ENCODE assay signal across 1 cellular context in genomic region chr1:110070282-110070967, GRCh38.
TF ChIP-seq lines count a peak whose summit lies in the region.

TSS of gene ALX3 (minus strand) at chr1:110070672. CDS start at chr1:110070612, 60 bp downstream.

TF ChIP-seq in H1, 55 proteins besides CTCF, POLR2A, EP300 and RAD21 (continued from another document):
- TF ChIP-seq MAX (IDR thresholded peaks at IDR 0.05): 0 out of 2 replicates have a peak, but pooled peaks have one; percentile 9
- peak; percentile 22 for TF ChIP-seq CTBP2 (IDR thresholded peaks at IDR 0.05; ENCODE audit: borderline replicate concordance, insufficient read depth, insufficient read length, low read length)
- TF ChIP-seq POLR2AphosphoS5 (IDR thresholded peaks at IDR 0.05; ENCODE audit: low read depth, low read length): no peak
- TF ChIP-seq SUZ12 (IDR thresholded peaks at IDR 0.05; ENCODE audit: low read length): peak; percentile 8; the same call in 1 of the 2 replicates
- TF ChIP-seq PHF8 (conservative IDR thresholded peaks at IDR 0.05; ENCODE audit: low read depth, low read length): no peak
- no peak for TF ChIP-seq TEAD4 (IDR thresholded peaks at IDR 0.05; ENCODE audit: low read depth, low read length)
- TF ChIP-seq HDAC6 (IDR thresholded peaks at IDR 0.05; ENCODE audit: low read depth, low read length): no peak
- no peak for TF ChIP-seq TAF1 (IDR thresholded peaks at IDR 0.05; ENCODE audit: low read depth, low read length)
- TF ChIP-seq EGR1 (IDR thresholded peaks at IDR 0.05; ENCODE audit: borderline replicate concordance, low read depth, low read length): no peak
- TF ChIP-seq RNF2 (IDR thresholded peaks at IDR 0.05; ENCODE audit: borderline replicate concordance, low read depth, low read length, missing control alignments, poor library complexity, severe bottlenecking): peak; percentile 16
- TF ChIP-seq KDM4A (IDR thresholded peaks at IDR 0.05; ENCODE audit: low read depth, low read length, severe bottlenecking): peak; percentile 86
- no peak for TF ChIP-seq SP4 (IDR thresholded peaks at IDR 0.05; ENCODE audit: low read length)
- no peak for TF ChIP-seq SRF (IDR thresholded peaks at IDR 0.05; ENCODE audit: low read depth, low read length)
- TF ChIP-seq TAF7 (optimal IDR thresholded peaks at IDR 0.05; ENCODE audit: borderline replicate concordance, low read depth, low read length): no peak
- no peak for TF ChIP-seq TBP (IDR thresholded peaks at IDR 0.05; ENCODE audit: low read depth, low read length)
- peak; percentile 18; the same call in 1 of the 2 replicates for TF ChIP-seq USF2 (IDR thresholded peaks at IDR 0.05; ENCODE audit: low read length)
- TF ChIP-seq ZNF274 (IDR thresholded peaks at IDR 0.05; ENCODE audit: borderline replicate concordance, extremely low read depth, low read length): no peak
- no peak for TF ChIP-seq RBBP5 (IDR thresholded peaks at IDR 0.05; ENCODE audit: borderline replicate concordance, low read depth, low read length)
- no peak for TF ChIP-seq GTF2F1 (IDR thresholded peaks at IDR 0.05; ENCODE audit: borderline replicate concordance, low read depth, low read length)
- TF ChIP-seq YY1 (IDR thresholded peaks at IDR 0.05; ENCODE audit: low read depth, low read length): no peak
- no peak for TF ChIP-seq JUN (IDR thresholded peaks at IDR 0.05; ENCODE audit: low read depth, low read length)
- no peak for TF ChIP-seq CHD1 (IDR thresholded peaks at IDR 0.05; ENCODE audit: low read depth, low read length)
- no peak for TF ChIP-seq CEBPB (IDR thresholded peaks at IDR 0.05; ENCODE audit: low read depth, low read length)
- TF ChIP-seq NRF1 (IDR thresholded peaks at IDR 0.05; ENCODE audit: low read depth, low read length): no peak
- TF ChIP-seq ASH2L (IDR thresholded peaks at IDR 0.05; ENCODE audit: low read length): no peak
- TF ChIP-seq BACH1 (IDR thresholded peaks at IDR 0.05; ENCODE audit: low read length): no peak
- TF ChIP-seq KDM1A (IDR thresholded peaks at IDR 0.05; ENCODE audit: borderline replicate concordance, low read length): no peak
- no peak for TF ChIP-seq ATF2 (IDR thresholded peaks at IDR 0.05; ENCODE audit: low read length)
- no peak for TF ChIP-seq CHD2 (IDR thresholded peaks at IDR 0.05; ENCODE audit: low read length)
- TF ChIP-seq BCL11A (IDR thresholded peaks at IDR 0.05; ENCODE audit: low read depth in 2 of 2, low read length in 2 of 2): no peak
